ENCODE assay signal across 20 cellular contexts in genomic region chr7:108375668-108376067, GRCh38.
A peak's percentile ranks its signal among the peaks of the same experiment; 100 is the strongest.
DNase-seq lines count a peak whose midpoint lies in the region; ATAC-seq, FAIRE-seq and TF ChIP-seq lines count a peak whose summit lies in the region.
"Had no signal": no experiment of that assay in that cellular context is flagged by ENCODE, and none has a peak within 500 bp of the region (broad histone marks: within the 10 kb centered on the region; RNA-seq: fewer than 3 reads in every experiment).

No MANE protein-coding gene starts in this region.

- TF ChIP-seq POLR2A in GM12891 (IDR thresholded peaks at IDR 0.05; ENCODE audit: low read depth, low read length), result no peak

- peaks cover 13% of the 10 kb centered on the region for H3K4me1 Mint-ChIP-seq in glutamatergic neuron (ENCODE audit: low read depth, unreplicated experiment)

- DNase-seq in GM12891 (ENCODE audit: insufficient read length, low spot score) (no peak), glutamatergic neuron (no peak)
- no peak for DNase-seq in stimulated activated naive CD4-positive, alpha-beta T cell (lab: John Stamatoyannopoulos, UW)
- DNase-seq: 8988T; CD8-positive, alpha-beta T cell; DMS79 treated with DMSO at 0.1 percent for 48 hours; MG63; NCI-H1092 treated with DMSO at 0.1 percent for 48 hours; NCI-H1694 treated with DMSO at 0.1 percent for 48 hours; OCI-M1; SHP77 treated with DMSO at 0.1 percent for 48 hours; T-helper 1 cell; T1000 had no signal

- TF ChIP-seq CTCF in glutamatergic neuron (IDR thresholded peaks at IDR 0.05; ENCODE audit: partially characterized antibody, unreplicated experiment), result no peak

- no peaks in the 10 kb centered on the region for H3K9me3 Mint-ChIP-seq in glutamatergic neuron (ENCODE audit: unreplicated experiment)

- no peak overlapping the region for H3K27ac Mint-ChIP-seq in glutamatergic neuron (ENCODE audit: unreplicated experiment)
- H3K27ac Mint-ChIP-seq: CD8-positive, alpha-beta T cell had no signal

- H3K36me3 Mint-ChIP-seq in glutamatergic neuron (ENCODE audit: unreplicated experiment), result peaks cover 9% of the 10 kb centered on the region
- H3K36me3 Mint-ChIP-seq: CD8-positive, alpha-beta T cell had no signal

- peak; percentile 78 for ATAC-seq in GM21360 (IDR thresholded peaks at IDR 0.05; ENCODE audit: unreplicated experiment)
- peak; percentile 63 for ATAC-seq in HG02852 (IDR thresholded peaks at IDR 0.05; ENCODE audit: unreplicated experiment)
- ATAC-seq in HG03159 (IDR thresholded peaks at IDR 0.05; ENCODE audit: unreplicated experiment), result peak; percentile 69
- no peak for ATAC-seq in GM21717 (IDR thresholded peaks at IDR 0.05; ENCODE audit: unreplicated experiment)
- ATAC-seq in HG03521 (IDR thresholded peaks at IDR 0.05; ENCODE audit: unreplicated experiment), result no peak
- ATAC-seq: CD8-positive, alpha-beta T cell; SK-N-SH treated with all-trans-retinoic acid at 6 μM for 48 hours had no signal

- H3K4me3 Mint-ChIP-seq in glutamatergic neuron (ENCODE audit: unreplicated experiment), result no peak overlapping the region
- H3K4me3 Mint-ChIP-seq: CD8-positive, alpha-beta T cell had no signal

- FAIRE-seq in GM12891 (lab: Jason Lieb, UNC), result no peak
- FAIRE-seq: D721Med had no signal

- H3K27me3 Mint-ChIP-seq in glutamatergic neuron (ENCODE audit: unreplicated experiment), result peaks cover 2% of the 10 kb centered on the region

TF ChIP-seq in GM12891, 5 proteins besides CTCF, POLR2A, EP300 and RAD21:
- TF ChIP-seq TAF1 (IDR thresholded peaks at IDR 0.05; ENCODE audit: low read depth, low read length) (no peak), POU2F2 (IDR thresholded peaks at IDR 0.05; ENCODE audit: low read depth, low read length) (no peak), POLR2AphosphoS5 (IDR thresholded peaks at IDR 0.05; ENCODE audit: low read depth, low read length) (no peak), PAX5 (IDR thresholded peaks at IDR 0.05; ENCODE audit: insufficient read depth, low read length, severe bottlenecking) (no peak), SPI1 (IDR thresholded peaks at IDR 0.05; ENCODE audit: low read depth, low read length) (peak; percentile 84)

Comparison
In these comparisons a context has a peak if more than half of its experiments do, and no peak if none do; other contexts are left out.
1. ATAC-seq: peak in GM21360 (single experiment), HG02852 (single experiment) and HG03159 (single experiment); none in GM21717 (single experiment) and HG03521 (single experiment).